Comparison of ENCODE assay signal across 8 cellular contexts in genomic region chr19:55258476-55258827, GRCh38. TPM values are rescaled to one million over a fixed set of nuclear protein-coding genes. Genes with fewer than 3 reads are reported as not detected.
A peak's percentile ranks its signal among the peaks of the same experiment; 100 is the strongest.
DNase-seq lines count a peak whose midpoint lies in the region; ATAC-seq and TF ChIP-seq lines count a peak whose summit lies in the region.

No MANE protein-coding gene starts in this region.

- WGBS in ovary, 3 donors = 0 to 1% (median 0%) methylated on average over 41 to 52 of the region's 53 CpGs

- TF ChIP-seq POLR2A in ovary (IDR thresholded peaks at IDR 0.05) = no peak

- DNase-seq in Right ventricle myocardium inferior (ENCODE audit: missing footprints) (no peak), cardiac septum (ENCODE audit: low spot score) (no peak), fibroblast of pulmonary artery (ENCODE audit: low read depth) (peak; percentile 15), ovary (no peak), SHP77 treated with DMSO at 0.1 percent for 48 hours (lab: John Stamatoyannopoulos, UW) (no peak), NCI-H1694 treated with DMSO at 0.1 percent for 48 hours (lab: John Stamatoyannopoulos, UW) (no peak)
- DNase-seq in activated CD4-positive, alpha-beta T cell treated with anti-CD3 and anti-CD28 coated beads, Interleukin-2, amount 50 U/mL, for 4 hours = peak; percentile 18 to 30

- intact Hi-C loops in Right ventricle myocardium inferior (cut with DNase I) (no loop called here), cardiac septum (cut with DNase I) (loop anchor here (2.0 kb wide), 1 partner anchor 42 kb away; no protein-coding TSS in a partner anchor), ovary (cut with DNase I) (loop anchor here in 1 of 4 donors (5.0 kb wide), 1 partner anchor 141 kb away; the partner anchor contains the start of gene PPP1R12C)

- TF ChIP-seq CTCF in fibroblast of pulmonary artery (IDR thresholded peaks at IDR 0.05; ENCODE audit: low read length, missing control alignments) (no peak), ovary (IDR thresholded peaks at IDR 0.05) (no peak)

- TF ChIP-seq EP300 in ovary (IDR thresholded peaks at IDR 0.05) = no peak

- H3K4me1 ChIP-seq in ovary (ENCODE audit: insufficient read depth) = peaks cover 18% of the 10 kb centered on the region

- ATAC-seq in Right ventricle myocardium inferior (peak; percentile 11), HG03354 (IDR thresholded peaks at IDR 0.05; ENCODE audit: poor library complexity, severe bottlenecking, unreplicated experiment) (peak; percentile 11)

- no peaks in the 10 kb centered on the region for H3K36me3 ChIP-seq in ovary

- H3K4me3 ChIP-seq in fibroblast of pulmonary artery (replicated peaks; ENCODE audit: low read depth, low read length) = peak overlapping the region; percentile 79
- H3K4me3 ChIP-seq in ovary = peak overlapping the region; percentile 92

- peak overlapping the region; percentile 56 to 70 for H3K27ac ChIP-seq in ovary

- no peaks in the 10 kb centered on the region for H3K9me3 ChIP-seq in ovary

- H3K27me3 ChIP-seq in ovary = no peaks in the 10 kb centered on the region

RNA-seq across cellular contexts. Expression of gene PPP6R1, which starts 0.4 kb away (rescaled TPM):
- total RNA-seq in Right ventricle myocardium inferior = 39.5 TPM
- 43.0 TPM for total RNA-seq in cardiac septum
- 10 to 100 TPM; 14.1 to 52.2 (median 46.3) TPM for total RNA-seq in ovary
- polyA plus RNA-seq in ovary = 10 to 100 TPM; 21.3 to 26.9 TPM

RNA-seq across cellular contexts. Expression of gene HSPBP1, which starts 21.5 kb away (rescaled TPM):
- total RNA-seq in Right ventricle myocardium inferior (30.2 TPM), cardiac septum (24.6 TPM), ovary (10 to 100 TPM; 20.5 to 40.7 (median 31.8) TPM)
- 10 to 100 TPM in 1 of 2 donors, 1 to 10 TPM in 1; 3.6 to 36.5 TPM for polyA plus RNA-seq in ovary

RNA-seq across cellular contexts. Expression of gene BRSK1, which starts 25.3 kb away (rescaled TPM):
- total RNA-seq in Right ventricle myocardium inferior = 2.4 TPM
- 8.8 TPM for total RNA-seq in cardiac septum
- total RNA-seq in ovary = 10 to 100 TPM in 1 of 7 donors, 1 to 10 TPM in 6; 1.9 to 11.3 (median 4.8) TPM
- 1 to 10 TPM; 2.3 to 5.0 TPM for polyA plus RNA-seq in ovary

RNA-seq across cellular contexts. Expression of gene TMEM86B, which starts 29.9 kb away (rescaled TPM):
- total RNA-seq in Right ventricle myocardium inferior (1.6 TPM), cardiac septum (1.6 TPM), ovary (1 to 10 TPM; 2.6 to 4.9 (median 3.5) TPM)
- polyA plus RNA-seq in ovary = 1 to 10 TPM in 1 of 2 donors, not detected in 1; 3.0 TPM

RNA-seq across cellular contexts. Expression of gene PTPRH, which starts 49.2 kb away (rescaled TPM):
- total RNA-seq in Right ventricle myocardium inferior = 0.87 TPM
- total RNA-seq in cardiac septum = 3.7 TPM
- total RNA-seq in ovary = 1 to 10 TPM in 5 of 7 donors, under 1 TPM in 2; 0.23 to 4.1 (median 1.2) TPM
- 1 to 10 TPM in 1 of 2 donors, under 1 TPM in 1; 0.45 to 4.6 TPM for polyA plus RNA-seq in ovary

Comparison
In these comparisons a context has a peak if more than half of its experiments do, and no peak if none do; other contexts are left out.
1. DNase-seq: peak in activated CD4-positive, alpha-beta T cell treated with anti-CD3 and anti-CD28 coated beads, Interleukin-2, amount 50 U/mL, for 4 hours (2 of 2) and fibroblast of pulmonary artery (single experiment); none in Right ventricle myocardium inferior (single experiment), cardiac septum (single experiment), ovary (0 of 5), SHP77 treated with DMSO at 0.1 percent for 48 hours (single experiment) and NCI-H1694 treated with DMSO at 0.1 percent for 48 hours (single experiment).